Comparison of ENCODE assay signal across 8 cellular contexts in genomic region chr17:79832211-79833109, GRCh38. TPM values are rescaled to one million over a fixed set of nuclear protein-coding genes. Genes with fewer than 3 reads are reported as not detected.
DNase-seq lines count a peak whose midpoint lies in the region; ATAC-seq and TF ChIP-seq lines count a peak whose summit lies in the region.

No MANE protein-coding gene starts in this region.

- TF ChIP-seq CTCF in adrenal gland (IDR thresholded peaks at IDR 0.05): no peak

- no peaks in the 10 kb centered on the region for H3K9me3 Mint-ChIP-seq in activated T-helper 1 cell treated with anti-CD3 and anti-CD28 coated beads, Interleukin-12 subunit alpha, Interleukin-12 subunit beta, Interleukin-2, Interleukin-4 antibody, amounts not matched to agents 30 ng/mL and 10 ng/mL and 1 ng/mL, durations not matched to agents 14 hours and 24 hours and 36 hours

- H3K4me3 ChIP-seq in adrenal gland (peak overlapping the region in 2 of 4 donors; percentile 21 to 45), iPS-18c (ENCODE audit: insufficient read depth, low read depth, low read length) (peak overlapping the region; percentile 28)

- H3K27ac Mint-ChIP-seq in activated T-helper 1 cell treated with anti-CD3 and anti-CD28 coated beads, Interleukin-12 subunit alpha, Interleukin-12 subunit beta, Interleukin-2, Interleukin-4 antibody, amounts not matched to agents 30 ng/mL and 10 ng/mL and 1 ng/mL, durations not matched to agents 14 hours and 24 hours and 36 hours: no peak overlapping the region

- peak; percentile 82 for DNase-seq in HK-2 (ENCODE audit: unreplicated experiment)
- DNase-seq in adrenal gland: peak in 3 of 7 donors; percentile 36 to 51 (median 43)
- no peak for DNase-seq in sciatic nerve (ENCODE audit: low spot score)
- no peak for DNase-seq in NCI-H1105 treated with DMSO at 0.1 percent for 48 hours (lab: John Stamatoyannopoulos, UW)
- no peak for DNase-seq in NCI-H69 (lab: John Stamatoyannopoulos, UW)
- DNase-seq in activated T-helper 1 cell treated with anti-CD3 and anti-CD28 coated beads, Interleukin-12 subunit alpha, Interleukin-12 subunit beta, Interleukin-2, Interleukin-4 antibody, amounts not matched to agents 30 ng/mL and 10 ng/mL and 1 ng/mL, durations not matched to agents 14 hours and 24 hours and 36 hours (ENCODE audit: low spot score): no peak
- DNase-seq in HuH-7.5 (ENCODE audit: low spot score): no peak

- peaks cover 36% of the 10 kb centered on the region in 2 donors for H3K4me1 ChIP-seq in adrenal gland (replicated peaks in 1 of 2)

- H3K4me1 Mint-ChIP-seq in activated T-helper 1 cell treated with anti-CD3 and anti-CD28 coated beads, Interleukin-12 subunit alpha, Interleukin-12 subunit beta, Interleukin-2, Interleukin-4 antibody, amounts not matched to agents 30 ng/mL and 10 ng/mL and 1 ng/mL, durations not matched to agents 14 hours and 24 hours and 36 hours (ENCODE audit: low read depth): peaks cover 14% of the 10 kb centered on the region

- H3K9me3 ChIP-seq in adrenal gland (replicated peaks in 1 of 3) (no peaks in the 10 kb centered on the region), iPS-18c (ENCODE audit: control insufficient read depth, insufficient read depth, low read length) (no peaks in the 10 kb centered on the region)

- intact Hi-C loops in adrenal gland (cut with DNase I): no loop called here
- intact Hi-C loops in sciatic nerve (cut with DNase I): no loop called here
- intact Hi-C loops in activated T-helper 1 cell treated with anti-CD3 and anti-CD28 coated beads, Interleukin-12 subunit alpha, Interleukin-12 subunit beta, Interleukin-2, Interleukin-4 antibody, amounts not matched to agents 30 ng/mL and 10 ng/mL and 1 ng/mL, durations not matched to agents 14 hours and 24 hours and 36 hours (cut with micrococcal nuclease): no loop called here

- peaks cover 0 to 22% of the 10 kb centered on the region in 2 donors for H3K36me3 ChIP-seq in adrenal gland (replicated peaks in 1 of 2)

- H3K4me3 Mint-ChIP-seq in activated T-helper 1 cell treated with anti-CD3 and anti-CD28 coated beads, Interleukin-12 subunit alpha, Interleukin-12 subunit beta, Interleukin-2, Interleukin-4 antibody, amounts not matched to agents 30 ng/mL and 10 ng/mL and 1 ng/mL, durations not matched to agents 14 hours and 24 hours and 36 hours: no peak overlapping the region

- ATAC-seq in sciatic nerve: peak; percentile 4

- H3K36me3 Mint-ChIP-seq in activated T-helper 1 cell treated with anti-CD3 and anti-CD28 coated beads, Interleukin-12 subunit alpha, Interleukin-12 subunit beta, Interleukin-2, Interleukin-4 antibody, amounts not matched to agents 30 ng/mL and 10 ng/mL and 1 ng/mL, durations not matched to agents 14 hours and 24 hours and 36 hours (ENCODE audit: low read depth): peaks cover 16% of the 10 kb centered on the region

- H3K27me3 ChIP-seq in adrenal gland: no peaks in the 10 kb centered on the region

- peaks cover 5% of the 10 kb centered on the region for H3K27me3 Mint-ChIP-seq in activated T-helper 1 cell treated with anti-CD3 and anti-CD28 coated beads, Interleukin-12 subunit alpha, Interleukin-12 subunit beta, Interleukin-2, Interleukin-4 antibody, amounts not matched to agents 30 ng/mL and 10 ng/mL and 1 ng/mL, durations not matched to agents 14 hours and 24 hours and 36 hours (ENCODE audit: insufficient read depth)

- 18 to 55% (median 27%) methylated on average over 5 to 73 of the region's 73 CpGs for WGBS in adrenal gland, 4 donors

- TF ChIP-seq POLR2A in adrenal gland (IDR thresholded peaks at IDR 0.05): no peak

- H3K27ac ChIP-seq in adrenal gland: peak overlapping the region; percentile 22 to 88 (median 64)

RNA-seq across cellular contexts. Expression of gene CBX4, which starts 6.8 kb away (rescaled TPM):
- 10 to 100 TPM; 15.1 to 39.3 (median 25.0) TPM for total RNA-seq in adrenal gland
- 10 to 100 TPM in 1 of 3 donors, 1 to 10 TPM in 2; 5.4 to 10.1 (median 7.6) TPM for polyA plus RNA-seq in adrenal gland
- total RNA-seq in sciatic nerve: 16.8 TPM
- 22.4 and 23.8 TPM in 2 replicates for total RNA-seq in activated T-helper 1 cell treated with anti-CD3 and anti-CD28 coated beads, Interleukin-12 subunit alpha, Interleukin-12 subunit beta, Interleukin-2, Interleukin-4 antibody, amounts not matched to agents 30 ng/mL and 10 ng/mL and 1 ng/mL, durations not matched to agents 14 hours and 24 hours and 36 hours

RNA-seq across cellular contexts. Expression of gene CBX8, which starts 35.6 kb away (rescaled TPM):
- total RNA-seq in adrenal gland (10 to 100 TPM in 1 of 8 donors, 1 to 10 TPM in 6, under 1 TPM in 1; 0.85 to 10.6 (median 5.5) TPM), sciatic nerve (2.0 TPM)
- 1 to 10 TPM; 1.0 to 7.4 (median 4.4) TPM for polyA plus RNA-seq in adrenal gland
- 6.2 and 6.6 TPM in 2 replicates for total RNA-seq in activated T-helper 1 cell treated with anti-CD3 and anti-CD28 coated beads, Interleukin-12 subunit alpha, Interleukin-12 subunit beta, Interleukin-2, Interleukin-4 antibody, amounts not matched to agents 30 ng/mL and 10 ng/mL and 1 ng/mL, durations not matched to agents 14 hours and 24 hours and 36 hours

RNA-seq across cellular contexts. Expression of gene CBX2, which starts 54.5 kb away (rescaled TPM):
- 1 to 10 TPM in 2 of 8 donors, under 1 TPM in 6; 0.06 to 1.8 (median 0.69) TPM for total RNA-seq in adrenal gland
- under 1 TPM; 0.26 to 0.97 (median 0.88) TPM for polyA plus RNA-seq in adrenal gland
- 4.7 TPM for total RNA-seq in sciatic nerve
- total RNA-seq in activated T-helper 1 cell treated with anti-CD3 and anti-CD28 coated beads, Interleukin-12 subunit alpha, Interleukin-12 subunit beta, Interleukin-2, Interleukin-4 antibody, amounts not matched to agents 30 ng/mL and 10 ng/mL and 1 ng/mL, durations not matched to agents 14 hours and 24 hours and 36 hours: 4.7 and 5.1 TPM in 2 replicates
